In genomic region chr2:96137611-96138129, GRCh38 we compare ENCODE assay signal across 21 cellular contexts. TPM values are rescaled to one million over a fixed set of nuclear protein-coding genes. Genes with fewer than 3 reads are reported as not detected.
DNase-seq lines count a peak whose midpoint lies in the region; ATAC-seq, FAIRE-seq and TF ChIP-seq lines count a peak whose summit lies in the region.
"Had no signal": no experiment of that assay in that cellular context is flagged by ENCODE, and none has a peak within 500 bp of the region (broad histone marks: within the 10 kb centered on the region; RNA-seq: fewer than 3 reads in every experiment).

No MANE protein-coding gene starts in this region.

- TF ChIP-seq CTCF in A673 (conservative IDR thresholded peaks at IDR 0.05; ENCODE audit: low read depth, low read length), result no peak

- H3K27ac ChIP-seq in CD8-positive, alpha-beta memory T cell (ENCODE audit: low read depth, low read length), result no peak overlapping the region
- H3K27ac ChIP-seq in mucosa of rectum (ENCODE audit: low read depth in 2 of 2, low read length in 2 of 2) (peak overlapping the region; percentile 72 to 83), A673 (ENCODE audit: low read depth, low read length, poor library complexity, severe bottlenecking) (no peak overlapping the region)
- H3K27ac ChIP-seq: GM23248, KMS-11 had no signal

- H3K4me1 Mint-ChIP-seq in CD8-positive, alpha-beta memory T cell, result peaks cover 23 to 65% (median 33%) of the 10 kb centered on the region in 3 donors
- H3K4me1 Mint-ChIP-seq in central memory CD8-positive, alpha-beta T cell, result peaks cover 48% of the 10 kb centered on the region

- no peaks in the 10 kb centered on the region for H3K9me3 Mint-ChIP-seq in CD8-positive, alpha-beta memory T cell
- H3K9me3 Mint-ChIP-seq in central memory CD8-positive, alpha-beta T cell, result no peaks in the 10 kb centered on the region
- H3K9me3 Mint-ChIP-seq: CD8-positive, alpha-beta T cell had no signal

- no TSS peak for BruUV-seq in A673 (replicated peaks; lab: Mats Ljungman, UMichigan)

- POLR2A ChIA-PET in CD8-positive, alpha-beta memory T cell (lab: Charles Lee), result interaction anchor here (0.5 to 3.7 kb wide), 5 partner anchors 11 to 37 kb away, joined by 3 to 37 read pairs (median 5); no protein-coding TSS in a partner anchor
- POLR2A ChIA-PET in A673 (lab: Charles Lee; ENCODE audit: low non-redundant PET), result no interaction called here

- no peak for ATAC-seq in central memory CD8-positive, alpha-beta T cell (replicated peaks; ENCODE audit: extremely low read depth, poor library complexity, severe bottlenecking)
- ATAC-seq: CD8-positive, alpha-beta T cell; Panc1; SK-N-SH treated with all-trans-retinoic acid at 6 μM for 48 hours had no signal

- DNase-seq in CD8-positive, alpha-beta memory T cell, result peak in 1 of 5 donors; percentile 18
- DNase-seq in GM12891 (ENCODE audit: insufficient read length, low spot score) (no peak), NCI-H82 (lab: John Stamatoyannopoulos, UW) (no peak), HTR-8/SVneo (ENCODE audit: insufficient read length, low spot score) (no peak), A673 (ENCODE audit: low spot score) (no peak)
- DNase-seq in central memory CD8-positive, alpha-beta T cell (ENCODE audit: low spot score in 2 of 2), result no peak
- DNase-seq: BE2C; CD8-positive, alpha-beta T cell; DND-41; GDM1; GM23248; NCI-H1092 treated with DMSO at 0.1 percent for 48 hours; NCI-H187 treated with DMSO at 0.1 percent for 48 hours; NCI-H446 treated with DMSO at 0.1 percent for 48 hours; SHP77 had no signal

- no peak overlapping the region for H3K4me3 ChIP-seq in CD8-positive, alpha-beta memory T cell (ENCODE audit: low read length)
- H3K4me3 ChIP-seq in mucosa of rectum (ENCODE audit: low read length in 2 of 2) (no peak overlapping the region), A673 (ENCODE audit: low read depth, low read length, poor library complexity, severe bottlenecking) (no peak overlapping the region)
- H3K4me3 ChIP-seq: GM23248 had no signal

- CTCF ChIA-PET in CD8-positive, alpha-beta memory T cell (lab: Charles Lee), result interaction anchor here (1.3 to 14.6 kb wide), 15 partner anchors 10 to 145 kb away, joined by 3 to 385 read pairs (median 9); partner anchors contain the start of gene ADRA2B
- CTCF ChIA-PET in A673 (lab: Charles Lee), result interaction anchor here (1.1 to 4.1 kb wide), 3 partner anchors 37 to 145 kb away, joined by 6 to 47 read pairs (median 7); no protein-coding TSS in a partner anchor

- peaks cover 0 to 3% of the 10 kb centered on the region in 2 donors for H3K27me3 Mint-ChIP-seq in CD8-positive, alpha-beta memory T cell
- no peaks in the 10 kb centered on the region for H3K27me3 Mint-ChIP-seq in central memory CD8-positive, alpha-beta T cell

- no peaks in the 10 kb centered on the region for H3K36me3 ChIP-seq in CD8-positive, alpha-beta memory T cell (ENCODE audit: insufficient read depth, low read length)
- H3K36me3 ChIP-seq in mucosa of rectum (ENCODE audit: control insufficient read depth in 2 of 2, insufficient read depth in 2 of 2, low read length in 2 of 2), result no peaks in the 10 kb centered on the region
- H3K36me3 ChIP-seq in A673 (ENCODE audit: insufficient read depth, low read length, poor library complexity, severe bottlenecking), result no peaks in the 10 kb centered on the region
- H3K36me3 ChIP-seq: BE2C had no signal

- peaks cover 24% of the 10 kb centered on the region for H3K4me1 ChIP-seq in CD8-positive, alpha-beta memory T cell (ENCODE audit: insufficient read depth, low read length)
- H3K4me1 ChIP-seq in mucosa of rectum (ENCODE audit: control insufficient read depth in 2 of 2, insufficient read depth in 2 of 2, low read length in 2 of 2) (peaks cover 13 to 15% of the 10 kb centered on the region in 2 donors), A673 (ENCODE audit: insufficient read depth, low read length, poor library complexity, severe bottlenecking) (no peaks in the 10 kb centered on the region)
- H3K4me1 ChIP-seq: BE2C had no signal

- TF ChIP-seq POLR2A in GM12891 (IDR thresholded peaks at IDR 0.05; ENCODE audit: low read depth, low read length), result peak; percentile 80; the same call in 1 of the 2 replicates

- no peaks in the 10 kb centered on the region for H3K27me3 ChIP-seq in CD8-positive, alpha-beta memory T cell (ENCODE audit: insufficient read depth, low read length, poor library complexity, severe bottlenecking)
- no peaks in the 10 kb centered on the region for H3K27me3 ChIP-seq in mucosa of rectum (ENCODE audit: control insufficient read depth in 2 of 2, insufficient read depth in 2 of 2, low read length in 2 of 2)
- no peaks in the 10 kb centered on the region for H3K27me3 ChIP-seq in A673 (replicated peaks; ENCODE audit: insufficient read depth, low read depth, low read length, poor library complexity)
- H3K27me3 ChIP-seq: BE2C had no signal

- peak overlapping the region in 1 of 7 donors; percentile 19 for H3K4me3 Mint-ChIP-seq in CD8-positive, alpha-beta memory T cell
- peak overlapping the region; percentile 53 for H3K4me3 Mint-ChIP-seq in central memory CD8-positive, alpha-beta T cell
- H3K4me3 Mint-ChIP-seq: CD8-positive, alpha-beta T cell had no signal

- H3K9ac ChIP-seq in mucosa of rectum (ENCODE audit: low read depth in 1 of 2, low read length in 2 of 2), result peak overlapping the region in 1 of 2 donors; percentile 54
- H3K9ac ChIP-seq: GM23248, KMS-11 had no signal

- intact Hi-C loops in A673 (cut with micrococcal nuclease; ENCODE audit: unreplicated experiment), result loop anchor here (1.0 to 2.0 kb wide), 2 partner anchors 37 to 127 kb away; partner anchors contain the start of gene TMEM127

- H3K36me3 Mint-ChIP-seq in CD8-positive, alpha-beta memory T cell, result peaks cover 0 to 84% (median 0%) of the 10 kb centered on the region in 3 donors
- H3K36me3 Mint-ChIP-seq in central memory CD8-positive, alpha-beta T cell (ENCODE audit: insufficient read depth), result peaks cover 32% of the 10 kb centered on the region

- FAIRE-seq in GM12891 (lab: Jason Lieb, UNC) (no peak), HTR-8/SVneo (lab: Jason Lieb, UNC) (no peak)

- peak overlapping the region; percentile 23 to 100 (median 88) for H3K27ac Mint-ChIP-seq in CD8-positive, alpha-beta memory T cell
- peak overlapping the region; percentile 81 for H3K27ac Mint-ChIP-seq in central memory CD8-positive, alpha-beta T cell (ENCODE audit: low read depth)

- H3K9me3 ChIP-seq in CD8-positive, alpha-beta memory T cell (ENCODE audit: low read length), result no peaks in the 10 kb centered on the region
- no peaks in the 10 kb centered on the region for H3K9me3 ChIP-seq in mucosa of rectum (ENCODE audit: control insufficient read depth in 2 of 2, low read length in 2 of 2)
- no peaks in the 10 kb centered on the region for H3K9me3 ChIP-seq in A673 (ENCODE audit: low read depth, low read length, poor library complexity, severe bottlenecking)
- H3K9me3 ChIP-seq: BE2C had no signal

TF ChIP-seq in GM12891, 5 proteins besides CTCF, POLR2A, EP300 and RAD21:
- TF ChIP-seq PAX5 (IDR thresholded peaks at IDR 0.05; ENCODE audit: insufficient read depth, low read length, severe bottlenecking) (no peak), TAF1 (IDR thresholded peaks at IDR 0.05; ENCODE audit: low read depth, low read length) (no peak), SPI1 (IDR thresholded peaks at IDR 0.05; ENCODE audit: low read depth, low read length) (no peak), POU2F2 (IDR thresholded peaks at IDR 0.05; ENCODE audit: low read depth, low read length) (0 out of 2 replicates have a peak, but pooled peaks have one; percentile 33), POLR2AphosphoS5 (IDR thresholded peaks at IDR 0.05; ENCODE audit: low read depth, low read length) (peak; percentile 24; the same call in 1 of the 2 replicates)

RNA-seq across cellular contexts. Expression of gene ASTL, which starts 0.6 kb away (rescaled TPM):
- total RNA-seq in CD8-positive, alpha-beta memory T cell, result 10 to 100 TPM; 16.2 to 18.0 TPM
- 0.49 TPM for polyA plus RNA-seq in CD8-positive, alpha-beta memory T cell
- polyA plus RNA-seq in GM12891 (2012; ENCODE audit: low read depth, missing spikeins), result 1.7 TPM
- total RNA-seq in A673 (2021), result not detected in 2 replicates
- total RNA-seq: GM23248, MCF 10A had no signal
- polyA plus RNA-seq: AG04450, GM23248 had no signal

RNA-seq across cellular contexts. Expression of gene DUSP2, which starts 7.6 kb away (rescaled TPM):
- total RNA-seq in CD8-positive, alpha-beta memory T cell, result 100 to 1,000 TPM; 214 to 237 TPM
- 518 TPM for polyA plus RNA-seq in CD8-positive, alpha-beta memory T cell
- polyA plus RNA-seq in GM12891 (2012; ENCODE audit: low read depth, missing spikeins), result 84.2 TPM
- 0.50 and 1.4 TPM in 2 replicates for total RNA-seq in A673 (2021)

RNA-seq across cellular contexts. Expression of gene ADRA2B, which starts 21.3 kb away (rescaled TPM):
- under 1 TPM; 0.07 to 0.24 TPM for total RNA-seq in CD8-positive, alpha-beta memory T cell
- polyA plus RNA-seq in CD8-positive, alpha-beta memory T cell, result not detected
- 0.18 TPM for polyA plus RNA-seq in GM12891 (2012; ENCODE audit: low read depth, missing spikeins)
- total RNA-seq in A673 (2021), result 0.11 TPM in 1 of 2 replicates, not detected in the other
- total RNA-seq: GM23248, MCF 10A had no signal
- polyA plus RNA-seq: AG04450, GM23248 had no signal

Comparison
In these comparisons a context has a peak if more than half of its experiments do, and no peak if none do; other contexts are left out.
1. H3K27ac ChIP-seq: peak in mucosa of rectum (2 of 2); none in CD8-positive, alpha-beta memory T cell (single experiment) and A673 (single experiment).
2. RNA of gene ASTL, which starts 0.6 kb away (total RNA-seq): 16.2 to 18.0 TPM in CD8-positive, alpha-beta memory T cell; not detected in A673; every median in the first group is over 10 times any median in the second.
3. RNA of gene DUSP2, which starts 7.6 kb away (total RNA-seq): 214 to 237 TPM in CD8-positive, alpha-beta memory T cell; 0.50 to 1.4 TPM in A673; every median in the first group is over 10 times any median in the second.